17 cellular contexts compared by ENCODE assay signal in the genomic region with DNA sequence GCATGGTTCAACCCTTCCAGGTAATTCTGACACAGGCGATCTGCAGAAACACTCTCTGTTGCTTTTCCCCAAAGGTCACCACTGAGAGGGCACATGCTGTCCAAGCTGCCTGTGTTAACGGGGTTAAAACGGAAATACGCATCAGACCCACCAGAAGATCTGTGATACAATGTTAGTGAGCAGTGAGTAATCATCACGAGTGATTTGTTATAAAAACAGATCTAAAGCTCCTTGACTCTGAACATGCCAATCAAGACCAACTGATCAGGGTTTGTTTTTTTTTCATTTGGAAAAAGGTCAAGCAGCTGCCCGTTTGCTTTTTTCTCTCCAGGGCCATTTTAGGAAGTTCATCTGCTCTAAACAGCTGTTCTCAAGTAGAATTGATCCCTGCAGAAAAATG. TPM values are rescaled to one million over a fixed set of nuclear protein-coding genes. Genes with fewer than 3 reads are reported as not detected.
"Had no signal": no experiment of that assay in that cellular context is flagged by ENCODE, and none has a peak within 500 bp of the region (broad histone marks: within the 10 kb centered on the region; RNA-seq: fewer than 3 reads in every experiment).

No MANE protein-coding gene starts in this region.

- H3K4me3 ChIP-seq: coronary artery, heart right ventricle, psoas muscle had no signal

- H3K4me1 Mint-ChIP-seq: endodermal cell; naive thymus-derived CD8-positive, alpha-beta T cell had no signal

- H3K9me3 ChIP-seq: neutrophil, psoas muscle had no signal

- H3K27ac ChIP-seq: coronary artery, foreskin keratinocyte, neutrophil, psoas muscle had no signal

- H3K4me1 ChIP-seq: foreskin keratinocyte, psoas muscle had no signal

- H3K27ac Mint-ChIP-seq: endodermal cell; naive thymus-derived CD8-positive, alpha-beta T cell had no signal

- H3K27me3 ChIP-seq: foreskin keratinocyte, heart right ventricle, neutrophil had no signal

- H3K36me3 ChIP-seq: heart right ventricle, neutrophil had no signal

- DNase-seq: effector CD4-positive, alpha-beta T cell; endodermal cell; erythroblast; foreskin keratinocyte; heart right ventricle; hypothalamus; islet precursor cell; mesendoderm; naive thymus-derived CD8-positive, alpha-beta T cell; psoas muscle; retina; small intestine; stimulated activated CD4-positive, alpha-beta T cell treated with anti-CD3 and anti-CD28 coated beads, Interleukin-12 subunit alpha, Interleukin-12 subunit beta, amount 100 ng/mL, for 4 hours; stimulated activated naive CD4-positive, alpha-beta T cell treated with Interleukin-2 at 50 U/mL for 16 hours had no signal

- H3K4me3 Mint-ChIP-seq: endodermal cell; naive thymus-derived CD8-positive, alpha-beta T cell had no signal

- ATAC-seq: foreskin keratinocyte; naive thymus-derived CD8-positive, alpha-beta T cell; psoas muscle had no signal

RNA-seq across cellular contexts. Expression of a gene that starts 43.2 kb away (rescaled TPM):
- total RNA-seq: naive thymus-derived CD8-positive, alpha-beta T cell; osteoblast had no signal
